ENCODE assay signal across 8 cellular contexts in the genomic region with DNA sequence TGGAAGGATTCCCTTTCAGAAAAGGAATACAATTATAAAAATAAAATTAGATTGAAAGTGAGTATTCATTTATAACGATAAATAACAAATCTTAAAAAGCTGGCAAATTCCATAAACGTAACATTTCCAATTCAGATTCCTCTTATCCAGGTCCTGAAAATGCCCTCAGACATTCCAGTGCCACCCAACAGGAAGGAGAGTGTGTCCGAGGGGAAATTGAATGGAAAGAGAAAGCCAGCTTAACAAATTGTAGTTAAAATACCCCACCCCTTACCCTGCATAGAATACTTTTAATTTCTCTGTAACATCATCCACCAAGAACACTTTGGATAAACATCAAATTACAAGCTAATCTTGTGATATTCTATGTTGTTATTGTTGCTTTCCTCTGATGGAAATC.
"Had no signal": no experiment of that assay in that cellular context is flagged by ENCODE, and none has a peak within 500 bp of the region (broad histone marks: within the 10 kb centered on the region; RNA-seq: fewer than 3 reads in every experiment).

No MANE protein-coding gene starts in this region.

- H3K27ac Mint-ChIP-seq: GM23338, H9, HFFc6 had no signal

- H3K27ac ChIP-seq: GM23248 had no signal

- H3K4me3 Mint-ChIP-seq: GM23338, H9, HFFc6 had no signal

- H3K4me3 ChIP-seq: GM23248, GM23338, HAP-1 had no signal

- H3K36me3 ChIP-seq: HAP-1 had no signal

- DNase-seq: GM23248, GOT3, H7, H9, HCEC 1CT, HFFc6 had no signal

- H3K9me3 ChIP-seq: HAP-1 had no signal

- H3K4me1 ChIP-seq: HAP-1 had no signal

- H3K9me3 Mint-ChIP-seq: GM23338, H9, HFFc6 had no signal
